Comparison of ENCODE assay signal across 1 cellular context in genomic region chr11:118997627-118998387, GRCh38.
TF ChIP-seq lines count a peak whose summit lies in the region.

Gene CENATAC (plus strand): TSS chr11:118998138. CDS start chr11:118998198, 60 bp downstream.

TF ChIP-seq in K562, 482 proteins besides CTCF, POLR2A, EP300 and RAD21 (continued from another document and continues in another):
- TF ChIP-seq, protein P1, sequence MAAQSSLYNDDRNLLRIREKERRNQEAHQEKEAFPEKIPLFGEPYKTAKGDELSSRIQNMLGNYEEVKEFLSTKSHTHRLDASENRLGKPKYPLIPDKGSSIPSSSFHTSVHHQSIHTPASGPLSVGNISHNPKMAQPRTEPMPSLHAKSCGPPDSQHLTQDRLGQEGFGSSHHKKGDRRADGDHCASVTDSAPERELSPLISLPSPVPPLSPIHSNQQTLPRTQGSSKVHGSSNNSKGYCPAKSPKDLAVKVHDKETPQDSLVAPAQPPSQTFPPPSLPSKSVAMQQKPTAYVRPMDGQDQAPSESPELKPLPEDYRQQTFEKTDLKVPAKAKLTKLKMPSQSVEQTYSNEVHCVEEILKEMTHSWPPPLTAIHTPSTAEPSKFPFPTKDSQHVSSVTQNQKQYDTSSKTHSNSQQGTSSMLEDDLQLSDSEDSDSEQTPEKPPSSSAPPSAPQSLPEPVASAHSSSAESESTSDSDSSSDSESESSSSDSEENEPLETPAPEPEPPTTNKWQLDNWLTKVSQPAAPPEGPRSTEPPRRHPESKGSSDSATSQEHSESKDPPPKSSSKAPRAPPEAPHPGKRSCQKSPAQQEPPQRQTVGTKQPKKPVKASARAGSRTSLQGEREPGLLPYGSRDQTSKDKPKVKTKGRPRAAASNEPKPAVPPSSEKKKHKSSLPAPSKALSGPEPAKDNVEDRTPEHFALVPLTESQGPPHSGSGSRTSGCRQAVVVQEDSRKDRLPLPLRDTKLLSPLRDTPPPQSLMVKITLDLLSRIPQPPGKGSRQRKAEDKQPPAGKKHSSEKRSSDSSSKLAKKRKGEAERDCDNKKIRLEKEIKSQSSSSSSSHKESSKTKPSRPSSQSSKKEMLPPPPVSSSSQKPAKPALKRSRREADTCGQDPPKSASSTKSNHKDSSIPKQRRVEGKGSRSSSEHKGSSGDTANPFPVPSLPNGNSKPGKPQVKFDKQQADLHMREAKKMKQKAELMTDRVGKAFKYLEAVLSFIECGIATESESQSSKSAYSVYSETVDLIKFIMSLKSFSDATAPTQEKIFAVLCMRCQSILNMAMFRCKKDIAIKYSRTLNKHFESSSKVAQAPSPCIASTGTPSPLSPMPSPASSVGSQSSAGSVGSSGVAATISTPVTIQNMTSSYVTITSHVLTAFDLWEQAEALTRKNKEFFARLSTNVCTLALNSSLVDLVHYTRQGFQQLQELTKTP (IDR thresholded peaks at IDR 0.05; ENCODE audit: low read depth in 1 of 2, partially characterized antibody in 2 of 2): peak in 1 of 2 experiments; percentile 19
- 0 out of 2 replicates have a peak, but pooled peaks have one; percentile 54 for TF ChIP-seq ETV5 (CRISPR knock-in tag; IDR thresholded peaks at IDR 0.05; ENCODE audit: low read depth)
- TF ChIP-seq POLR3A (IDR thresholded peaks at IDR 0.05; ENCODE audit: borderline replicate concordance, extremely low read depth, insufficient read depth, insufficient read length): no peak
- no peak for TF ChIP-seq TRIM25 (IDR thresholded peaks at IDR 0.05; ENCODE audit: borderline replicate concordance)
- TF ChIP-seq GABPA (tag; conservative IDR thresholded peaks at IDR 0.05; ENCODE audit: low read depth): peak; percentile 68
- TF ChIP-seq, protein P2, sequence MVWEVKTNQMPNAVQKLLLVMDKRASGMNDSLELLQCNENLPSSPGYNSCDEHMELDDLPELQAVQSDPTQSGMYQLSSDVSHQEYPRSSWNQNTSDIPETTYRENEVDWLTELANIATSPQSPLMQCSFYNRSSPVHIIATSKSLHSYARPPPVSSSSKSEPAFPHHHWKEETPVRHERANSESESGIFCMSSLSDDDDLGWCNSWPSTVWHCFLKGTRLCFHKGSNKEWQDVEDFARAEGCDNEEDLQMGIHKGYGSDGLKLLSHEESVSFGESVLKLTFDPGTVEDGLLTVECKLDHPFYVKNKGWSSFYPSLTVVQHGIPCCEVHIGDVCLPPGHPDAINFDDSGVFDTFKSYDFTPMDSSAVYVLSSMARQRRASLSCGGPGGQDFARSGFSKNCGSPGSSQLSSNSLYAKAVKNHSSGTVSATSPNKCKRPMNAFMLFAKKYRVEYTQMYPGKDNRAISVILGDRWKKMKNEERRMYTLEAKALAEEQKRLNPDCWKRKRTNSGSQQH (CRISPR knock-in tag; IDR thresholded peaks at IDR 0.05): 0 out of 2 replicates have a peak, but pooled peaks have one; percentile 31
- TF ChIP-seq, protein P3, sequence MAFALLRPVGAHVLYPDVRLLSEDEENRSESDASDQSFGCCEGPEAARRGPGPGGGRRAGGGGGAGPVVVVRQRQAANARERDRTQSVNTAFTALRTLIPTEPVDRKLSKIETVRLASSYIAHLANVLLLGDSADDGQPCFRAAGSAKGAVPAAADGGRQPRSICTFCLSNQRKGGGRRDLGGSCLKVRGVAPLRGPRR (CRISPR knock-in tag; IDR thresholded peaks at IDR 0.05): 0 out of 2 replicates have a peak, but pooled peaks have one; percentile 9
- peak; percentile 55; the same call in 1 of the 2 replicates for TF ChIP-seq RB1 (IDR thresholded peaks at IDR 0.05; ENCODE audit: low read depth)
- TF ChIP-seq, protein P4, sequence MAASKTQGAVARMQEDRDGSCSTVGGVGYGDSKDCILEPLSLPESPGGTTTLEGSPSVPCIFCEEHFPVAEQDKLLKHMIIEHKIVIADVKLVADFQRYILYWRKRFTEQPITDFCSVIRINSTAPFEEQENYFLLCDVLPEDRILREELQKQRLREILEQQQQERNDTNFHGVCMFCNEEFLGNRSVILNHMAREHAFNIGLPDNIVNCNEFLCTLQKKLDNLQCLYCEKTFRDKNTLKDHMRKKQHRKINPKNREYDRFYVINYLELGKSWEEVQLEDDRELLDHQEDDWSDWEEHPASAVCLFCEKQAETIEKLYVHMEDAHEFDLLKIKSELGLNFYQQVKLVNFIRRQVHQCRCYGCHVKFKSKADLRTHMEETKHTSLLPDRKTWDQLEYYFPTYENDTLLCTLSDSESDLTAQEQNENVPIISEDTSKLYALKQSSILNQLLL (CRISPR knock-in tag; IDR thresholded peaks at IDR 0.05; ENCODE audit: borderline replicate concordance): no peak
- peak; percentile 99 for TF ChIP-seq NR2C1 (IDR thresholded peaks at IDR 0.05)
- peak; percentile 99 for TF ChIP-seq NR2C1 (tag; IDR thresholded peaks at IDR 0.05)
- TF ChIP-seq ZNF830 (CRISPR knock-in tag; IDR thresholded peaks at IDR 0.05): no peak
- peak; percentile 90 to 92 for TF ChIP-seq NRF1 (conservative IDR thresholded peaks at IDR 0.05 in 1 of 2, IDR thresholded peaks at IDR 0.05 in 1 of 2)
- peak; percentile 32 for TF ChIP-seq SMAD4 (CRISPR knock-in tag; conservative IDR thresholded peaks at IDR 0.05)
- 0 out of 2 replicates have a peak, but pooled peaks have one; percentile 32 for TF ChIP-seq ZNF263 (CRISPR knock-in tag; IDR thresholded peaks at IDR 0.05; ENCODE audit: borderline replicate concordance)
- TF ChIP-seq, protein P5, sequence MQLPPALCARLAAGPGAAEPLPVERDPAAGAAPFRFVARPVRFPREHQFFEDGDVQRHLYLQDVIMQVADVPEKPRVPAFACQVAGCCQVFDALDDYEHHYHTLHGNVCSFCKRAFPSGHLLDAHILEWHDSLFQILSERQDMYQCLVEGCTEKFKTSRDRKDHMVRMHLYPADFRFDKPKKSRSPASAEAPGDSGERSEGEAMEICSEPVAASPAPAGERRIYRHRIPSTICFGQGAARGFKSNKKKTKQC (CRISPR knock-in tag; IDR thresholded peaks at IDR 0.05): no peak
- peak; percentile 71; the same call in 1 of the 2 replicates for TF ChIP-seq E2F3 (CRISPR knock-in tag; IDR thresholded peaks at IDR 0.05)
- TF ChIP-seq PHF20 (IDR thresholded peaks at IDR 0.05; ENCODE audit: partially characterized antibody): peak; percentile 76
- TF ChIP-seq E2F6 (IDR thresholded peaks at IDR 0.05; ENCODE audit: borderline replicate concordance in 1 of 2, extremely low read depth in 1 of 2, insufficient read depth in 1 of 2, insufficient read length in 1 of 2, low read depth in 1 of 2, low read length in 1 of 2, poor library complexity in 1 of 2, severe bottlenecking in 1 of 2): peak; percentile 74 to 84
- TF ChIP-seq STAG1 (CRISPR knock-in tag; IDR thresholded peaks at IDR 0.05; ENCODE audit: borderline replicate concordance): no peak
- TF ChIP-seq, protein P6, sequence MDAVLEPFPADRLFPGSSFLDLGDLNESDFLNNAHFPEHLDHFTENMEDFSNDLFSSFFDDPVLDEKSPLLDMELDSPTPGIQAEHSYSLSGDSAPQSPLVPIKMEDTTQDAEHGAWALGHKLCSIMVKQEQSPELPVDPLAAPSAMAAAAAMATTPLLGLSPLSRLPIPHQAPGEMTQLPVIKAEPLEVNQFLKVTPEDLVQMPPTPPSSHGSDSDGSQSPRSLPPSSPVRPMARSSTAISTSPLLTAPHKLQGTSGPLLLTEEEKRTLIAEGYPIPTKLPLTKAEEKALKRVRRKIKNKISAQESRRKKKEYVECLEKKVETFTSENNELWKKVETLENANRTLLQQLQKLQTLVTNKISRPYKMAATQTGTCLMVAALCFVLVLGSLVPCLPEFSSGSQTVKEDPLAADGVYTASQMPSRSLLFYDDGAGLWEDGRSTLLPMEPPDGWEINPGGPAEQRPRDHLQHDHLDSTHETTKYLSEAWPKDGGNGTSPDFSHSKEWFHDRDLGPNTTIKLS (IDR thresholded peaks at IDR 0.05; ENCODE audit: borderline replicate concordance, low read depth): peak; percentile 45; the same call in 1 of the 2 replicates
- 0 out of 2 replicates have a peak, but pooled peaks have one; percentile 16 for TF ChIP-seq TCF7 (IDR thresholded peaks at IDR 0.05; ENCODE audit: borderline replicate concordance)
- TF ChIP-seq MYC (IDR thresholded peaks at IDR 0.05; ENCODE audit: low read depth, low read length): peak; percentile 70
- no peak for TF ChIP-seq MYC (CRISPR knock-in tag; IDR thresholded peaks at IDR 0.05; ENCODE audit: borderline replicate concordance, low read depth)
- peak; percentile 4; the same call in 1 of the 2 replicates for TF ChIP-seq THAP12 (CRISPR knock-in tag; IDR thresholded peaks at IDR 0.05)
- peak; percentile 53; the same call in 1 of the 2 replicates for TF ChIP-seq VEZF1 (CRISPR knock-in tag; IDR thresholded peaks at IDR 0.05)
- TF ChIP-seq, protein P7, sequence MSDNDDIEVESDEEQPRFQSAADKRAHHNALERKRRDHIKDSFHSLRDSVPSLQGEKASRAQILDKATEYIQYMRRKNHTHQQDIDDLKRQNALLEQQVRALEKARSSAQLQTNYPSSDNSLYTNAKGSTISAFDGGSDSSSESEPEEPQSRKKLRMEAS (CRISPR knock-in tag; IDR thresholded peaks at IDR 0.05): peak; percentile 61
- peak; percentile 27; the same call in 1 of the 2 replicates for TF ChIP-seq FOXK1 (CRISPR knock-in tag; IDR thresholded peaks at IDR 0.05; ENCODE audit: borderline replicate concordance)
- TF ChIP-seq IFI16 (CRISPR knock-in tag; IDR thresholded peaks at IDR 0.05): no peak
- no peak for TF ChIP-seq SNAPC5 (CRISPR knock-in tag; IDR thresholded peaks at IDR 0.05)
- TF ChIP-seq RBM22 (IDR thresholded peaks at IDR 0.05; ENCODE audit: low read depth, low read length, poor library complexity, severe bottlenecking): no peak
- TF ChIP-seq SIN3B (IDR thresholded peaks at IDR 0.05; ENCODE audit: low read depth): peak; percentile 55; the same call in 1 of the 2 replicates
- 0 out of 2 replicates have a peak, but pooled peaks have one; percentile 35 for TF ChIP-seq ZNF165 (CRISPR knock-in tag; IDR thresholded peaks at IDR 0.05; ENCODE audit: borderline replicate concordance)
- peak; percentile 98 for TF ChIP-seq NR2C2 (CRISPR knock-in tag; IDR thresholded peaks at IDR 0.05)
- peak; percentile 100 for TF ChIP-seq NR2C2 (tag; IDR thresholded peaks at IDR 0.05)
- no peak for TF ChIP-seq KDM2B (CRISPR knock-in tag; IDR thresholded peaks at IDR 0.05)
- peak; percentile 96 for TF ChIP-seq L3MBTL2 (IDR thresholded peaks at IDR 0.05)
- peak; percentile 84; the same call in 1 of the 2 replicates for TF ChIP-seq TFAP4 (CRISPR knock-in tag; IDR thresholded peaks at IDR 0.05; ENCODE audit: borderline replicate concordance)
- peak; percentile 80; the same call in 1 of the 2 replicates for TF ChIP-seq CBFB (CRISPR knock-in tag; IDR thresholded peaks at IDR 0.05)
- 0 out of 2 replicates have a peak, but pooled peaks have one; percentile 12 for TF ChIP-seq KLF6 (CRISPR knock-in tag; IDR thresholded peaks at IDR 0.05; ENCODE audit: borderline replicate concordance)
- peak; percentile 15 for TF ChIP-seq MEIS2 (IDR thresholded peaks at IDR 0.05; ENCODE audit: partially characterized antibody)
- no peak for TF ChIP-seq PTRF (tag; IDR thresholded peaks at IDR 0.05)
- peak; percentile 48 for TF ChIP-seq CCNT2 (IDR thresholded peaks at IDR 0.05; ENCODE audit: borderline replicate concordance, extremely low read depth, insufficient read length, low read depth, low read length)
- TF ChIP-seq ZKSCAN1 (IDR thresholded peaks at IDR 0.05; ENCODE audit: low read depth, low read length): no peak
